ENCODE assay signal across 10 cellular contexts in genomic region chr1:18307329-18307898, GRCh38.
"Had no signal": no experiment of that assay in that cellular context is flagged by ENCODE, and none has a peak within 500 bp of the region (broad histone marks: within the 10 kb centered on the region; RNA-seq: fewer than 3 reads in every experiment).

No MANE protein-coding gene starts in this region.

- H3K27ac Mint-ChIP-seq: H9, HFFc6, IgD-negative memory B cell had no signal

- H3K4me3 ChIP-seq: GM23248 had no signal

- H3K9ac ChIP-seq: GM23248 had no signal

- H2AFZ ChIP-seq: GM23248 had no signal

- DNase-seq: GM23248, GOT3, H9, HCEC 1CT, HFFc6, KG1 had no signal

- H3K4me3 Mint-ChIP-seq: H9, HFFc6, IgD-negative memory B cell had no signal

- H3K4me1 Mint-ChIP-seq: IgD-negative memory B cell had no signal

- H3K27ac ChIP-seq: GM23248, HL-60 had no signal

- FAIRE-seq: H54, HTR-8/SVneo had no signal
